Comparison of ENCODE assay signal across 21 cellular contexts in the genomic region with DNA sequence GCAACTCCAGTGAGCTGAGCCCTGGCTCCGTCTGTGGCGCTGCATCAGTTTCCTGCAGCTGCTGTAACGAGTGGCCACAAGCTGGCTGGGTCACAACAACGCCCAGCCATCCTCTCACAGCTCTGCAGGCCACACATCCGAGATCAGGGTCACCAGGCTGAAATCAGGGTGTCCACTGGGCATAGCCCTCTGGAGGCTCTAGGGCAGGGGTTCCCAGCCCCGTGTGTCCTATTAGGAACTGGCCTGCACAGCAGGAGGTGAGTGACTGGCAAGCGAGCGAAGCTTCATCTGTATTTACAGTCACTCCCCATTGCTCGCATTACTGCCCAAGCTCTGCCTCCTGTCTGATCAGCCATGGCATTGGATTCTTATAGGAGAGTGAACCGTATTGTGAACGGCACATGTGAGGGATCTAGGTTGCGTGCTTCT.
A peak's percentile ranks its signal among the peaks of the same experiment; 100 is the strongest.
DNase-seq lines count a peak whose midpoint lies in the region; ATAC-seq and TF ChIP-seq lines count a peak whose summit lies in the region.
"Had no signal": no experiment of that assay in that cellular context is flagged by ENCODE, and none has a peak within 500 bp of the region (broad histone marks: within the 10 kb centered on the region; RNA-seq: fewer than 3 reads in every experiment).

No MANE protein-coding gene starts in this region.

- peak overlapping the region; percentile 52 for H3K23ac ChIP-seq in neuronal stem cell (ENCODE audit: low read depth, low read length, poor library complexity)

- no peak overlapping the region for H3K27ac Mint-ChIP-seq in natural killer cell treated with Interleukin-12 subunit alpha and Interleukin-12 subunit beta and Interleukin-15 and Interleukin-18, amount 100 ng/mL, for 72 hours
- H3K27ac Mint-ChIP-seq in natural killer cell (no peak overlapping the region), chondrocyte (ENCODE audit: unreplicated experiment) (peak overlapping the region; percentile 41)
- H3K27ac Mint-ChIP-seq: stimulated activated effector memory CD8-positive, alpha-beta T cell treated with anti-CD3 and anti-CD28 coated beads, Interleukin-12 subunit alpha, Interleukin-12 subunit beta, amount 100 ng/mL, for 72 hours had no signal

- WGBS in neuronal stem cell (ENCODE audit: extremely low coverage in 2 of 2, insufficient read length in 2 of 2, insufficient replicate concordance in 1 of 2), 2 donors = no CpG with 5 or more reads among the region's 12 CpGs

- peaks cover 6 to 15% of the 10 kb centered on the region in 2 donors for H3K4me1 Mint-ChIP-seq in natural killer cell treated with Interleukin-12 subunit alpha and Interleukin-12 subunit beta and Interleukin-15 and Interleukin-18, amount 100 ng/mL, for 72 hours (ENCODE audit: low read depth in 2 of 2)
- peaks cover 7 to 20% of the 10 kb centered on the region in 2 donors for H3K4me1 Mint-ChIP-seq in natural killer cell
- H3K4me1 Mint-ChIP-seq in chondrocyte (ENCODE audit: low read depth) = peaks cover 85% of the 10 kb centered on the region

- H3K14ac ChIP-seq in neuronal stem cell (ENCODE audit: low read length) = peak overlapping the region; percentile 57

- H3K4me2 ChIP-seq in neuronal stem cell (ENCODE audit: insufficient read depth, low read length, poor library complexity, severe bottlenecking) = no peak overlapping the region
- H3K4me2 ChIP-seq: KMS-11 had no signal

- H3K4me1 ChIP-seq in neuronal stem cell (ENCODE audit: control insufficient read depth in 2 of 2, insufficient read depth in 1 of 2, low read depth in 1 of 2, low read length in 2 of 2) = peaks cover 10 to 22% of the 10 kb centered on the region in 2 donors

- no peaks in the 10 kb centered on the region for H3K27me3 ChIP-seq in neuronal stem cell (ENCODE audit: control insufficient read depth in 3 of 3, insufficient read depth in 3 of 3, low read depth in 1 of 3, low read length in 3 of 3)
- H3K27me3 ChIP-seq: SJSA1, upper lobe of left lung had no signal

- H2BK15ac ChIP-seq in neuronal stem cell (ENCODE audit: low read length) = no peak overlapping the region

- H2BK120ac ChIP-seq in neuronal stem cell (ENCODE audit: low read depth, low read length) = no peak overlapping the region

- no peak overlapping the region for H4K8ac ChIP-seq in neuronal stem cell (ENCODE audit: low read depth, low read length)

- H3K4ac ChIP-seq in neuronal stem cell (ENCODE audit: low read length) = no peak overlapping the region

- H3K27me3 Mint-ChIP-seq in natural killer cell treated with Interleukin-12 subunit alpha and Interleukin-12 subunit beta and Interleukin-15 and Interleukin-18, amount 100 ng/mL, for 72 hours = no peaks in the 10 kb centered on the region
- no peaks in the 10 kb centered on the region for H3K27me3 Mint-ChIP-seq in natural killer cell (ENCODE audit: low read depth in 2 of 2)
- no peaks in the 10 kb centered on the region for H3K27me3 Mint-ChIP-seq in chondrocyte (ENCODE audit: low read depth)

- H3K36me3 ChIP-seq in neuronal stem cell (replicated peaks in 1 of 2; ENCODE audit: control insufficient read depth in 2 of 2, insufficient read depth in 2 of 2, low read length in 2 of 2) = no peaks in the 10 kb centered on the region
- H3K36me3 ChIP-seq: upper lobe of left lung had no signal

- no peak overlapping the region for H3K9ac ChIP-seq in neuronal stem cell (ENCODE audit: low read depth, low read length, poor library complexity)
- H3K9ac ChIP-seq: KMS-11 had no signal

- no peak overlapping the region for H2AFZ ChIP-seq in neuronal stem cell (ENCODE audit: low read length)

- no peaks in the 10 kb centered on the region for H3K9me3 Mint-ChIP-seq in natural killer cell treated with Interleukin-12 subunit alpha and Interleukin-12 subunit beta and Interleukin-15 and Interleukin-18, amount 100 ng/mL, for 72 hours
- H3K9me3 Mint-ChIP-seq in natural killer cell = no peaks in the 10 kb centered on the region
- no peaks in the 10 kb centered on the region for H3K9me3 Mint-ChIP-seq in chondrocyte (ENCODE audit: low read depth)
- H3K9me3 Mint-ChIP-seq: stimulated activated effector memory CD8-positive, alpha-beta T cell treated with anti-CD3 and anti-CD28 coated beads, Interleukin-12 subunit alpha, Interleukin-12 subunit beta, amount 100 ng/mL, for 72 hours had no signal

- no peak overlapping the region for H4K91ac ChIP-seq in neuronal stem cell (ENCODE audit: low read depth, low read length, poor library complexity)

- no peak overlapping the region for H3K4me3 ChIP-seq in neuronal stem cell (ENCODE audit: low read length in 2 of 2)
- H3K4me3 ChIP-seq: SJSA1, skin epidermis, upper lobe of left lung had no signal

- H2AK5ac ChIP-seq in neuronal stem cell (ENCODE audit: low read depth, low read length) = no peak overlapping the region

- no peak for ATAC-seq in natural killer cell treated with Interleukin-12 subunit alpha and Interleukin-12 subunit beta and Interleukin-15 and Interleukin-18, amount 100 ng/mL, for 72 hours
- ATAC-seq in natural killer cell (no peak), HG03469 (IDR thresholded peaks at IDR 0.05; ENCODE audit: unreplicated experiment) (no peak), GM21576 (IDR thresholded peaks at IDR 0.05; ENCODE audit: unreplicated experiment) (no peak)
- ATAC-seq: stimulated activated effector memory CD8-positive, alpha-beta T cell treated with anti-CD3 and anti-CD28 coated beads, Interleukin-12 subunit alpha, Interleukin-12 subunit beta, amount 100 ng/mL, for 72 hours had no signal

- H2BK12ac ChIP-seq in neuronal stem cell (ENCODE audit: low read length) = peak overlapping the region; percentile 46

- no peak overlapping the region for H2BK5ac ChIP-seq in neuronal stem cell (ENCODE audit: low read length)

- no peaks in the 10 kb centered on the region for H3K9me3 ChIP-seq in neuronal stem cell (replicated peaks in 1 of 2; ENCODE audit: control insufficient read depth in 2 of 2, insufficient read depth in 1 of 2, low read depth in 1 of 2, low read length in 2 of 2)
- H3K9me3 ChIP-seq: SJSA1, upper lobe of left lung had no signal

- peaks cover 2% of the 10 kb centered on the region for H3K79me1 ChIP-seq in neuronal stem cell (ENCODE audit: low read depth, low read length)

- peak; percentile 54 for DNase-seq in natural killer cell treated with Interleukin-12 subunit alpha and Interleukin-12 subunit beta and Interleukin-15 and Interleukin-18, amount 100 ng/mL, for 72 hours (ENCODE audit: low spot score)
- DNase-seq in natural killer cell = no peak
- DNase-seq in chondrocyte (ENCODE audit: low spot score) = peak; percentile 51
- no peak for DNase-seq in neuronal stem cell (ENCODE audit: low spot score)
- no peak for DNase-seq in head of caudate nucleus
- no peak for DNase-seq in activated T-cell treated with anti-CD3 and anti-CD28 coated beads for 4 hours
- DNase-seq: activated CD4-positive, alpha-beta T cell treated with anti-CD3 and anti-CD28 coated beads, Interleukin-2, amount 50 U/mL, for 1 hour; activated T-cell treated with anti-CD3 and anti-CD28 coated beads, Interleukin-2, amount 50 U/mL, for 48 hours; COR-L47; GF-D8; midbrain; NCI-H1436; NCI-H2227 treated with DMSO at 0.1 percent for 48 hours; T-helper 9 cell; upper lobe of left lung had no signal

- TF ChIP-seq CTCF in natural killer cell (IDR thresholded peaks at IDR 0.05) = no peak
- no peak for TF ChIP-seq CTCF in chondrocyte (IDR thresholded peaks at IDR 0.05)

- no peak overlapping the region for H3K27ac ChIP-seq in neuronal stem cell (replicated peaks; ENCODE audit: low read length)
- H3K27ac ChIP-seq: KMS-11, SJSA1 had no signal

- H3K4me3 Mint-ChIP-seq in natural killer cell treated with Interleukin-12 subunit alpha and Interleukin-12 subunit beta and Interleukin-15 and Interleukin-18, amount 100 ng/mL, for 72 hours = no peak overlapping the region
- no peak overlapping the region for H3K4me3 Mint-ChIP-seq in natural killer cell
- no peak overlapping the region for H3K4me3 Mint-ChIP-seq in chondrocyte (ENCODE audit: unreplicated experiment)
- H3K4me3 Mint-ChIP-seq: stimulated activated effector memory CD8-positive, alpha-beta T cell treated with anti-CD3 and anti-CD28 coated beads, Interleukin-12 subunit alpha, Interleukin-12 subunit beta, amount 100 ng/mL, for 72 hours had no signal

- H3K36me3 Mint-ChIP-seq in natural killer cell treated with Interleukin-12 subunit alpha and Interleukin-12 subunit beta and Interleukin-15 and Interleukin-18, amount 100 ng/mL, for 72 hours = no peaks in the 10 kb centered on the region
- H3K36me3 Mint-ChIP-seq in natural killer cell (no peaks in the 10 kb centered on the region), chondrocyte (ENCODE audit: low read depth) (no peaks in the 10 kb centered on the region)

- intact Hi-C loops in natural killer cell (cut with micrococcal nuclease) = no loop called here
- intact Hi-C loops in head of caudate nucleus (cut with DNase I) = no loop called here

- H3K18ac ChIP-seq in neuronal stem cell (ENCODE audit: low read length) = peak overlapping the region; percentile 44

Comparison
In these comparisons a context has a peak if more than half of its experiments do, and no peak if none do; other contexts are left out.
1. DNase-seq: peak in natural killer cell treated with Interleukin-12 subunit alpha and Interleukin-12 subunit beta and Interleukin-15 and Interleukin-18, amount 100 ng/mL, for 72 hours (single experiment) and chondrocyte (single experiment); none in natural killer cell (single experiment), neuronal stem cell (single experiment), head of caudate nucleus (0 of 42) and activated T-cell treated with anti-CD3 and anti-CD28 coated beads for 4 hours (single experiment).